In the genomic region with DNA sequence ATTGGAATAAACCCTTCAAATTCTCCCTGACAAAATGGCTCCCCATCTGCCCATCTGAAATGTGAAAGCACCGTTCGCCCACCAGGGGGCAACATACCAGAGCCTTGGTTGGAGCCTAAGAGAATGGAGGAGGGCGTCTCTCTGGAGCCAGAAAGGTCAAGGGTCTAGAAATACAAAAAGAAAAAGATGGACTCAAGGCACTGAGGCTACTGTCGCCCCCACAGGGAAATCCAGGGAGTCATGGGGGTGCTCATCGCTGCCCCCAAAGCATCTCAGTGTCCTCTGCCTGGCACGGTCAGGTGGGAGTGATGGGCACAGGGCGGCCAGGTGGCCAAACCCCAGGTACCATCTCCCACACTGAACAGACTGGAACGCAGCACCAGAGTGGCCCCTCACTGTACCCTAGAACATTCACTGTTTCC, we compare ENCODE assay signal across 8 cellular contexts.
DNase-seq lines count a peak whose midpoint lies in the region; ATAC-seq and TF ChIP-seq lines count a peak whose summit lies in the region.

No MANE protein-coding gene starts in this region.

- H3K27ac ChIP-seq in liver (ENCODE audit: low read depth in 1 of 2, low read length in 2 of 2) = no peak overlapping the region

- H3K9ac ChIP-seq in liver (ENCODE audit: low read depth in 1 of 2, low read length in 2 of 2) = no peak overlapping the region

- WGBS in liver = 95% methylated on average over 8 of the region's 8 CpGs

- peaks cover 10% of the 10 kb centered on the region for H3K4me1 Mint-ChIP-seq in stimulated activated effector memory CD8-positive, alpha-beta T cell treated with anti-CD3 and anti-CD28 coated beads, Interleukin-12 subunit alpha, Interleukin-12 subunit beta, amount 100 ng/mL, for 72 hours

- TF ChIP-seq CTCF in GM13976 (IDR thresholded peaks at IDR 0.05; ENCODE audit: borderline replicate concordance, control extremely low read depth, extremely low read depth, insufficient read depth, missing control alignments) (peak; percentile 22), liver (IDR thresholded peaks at IDR 0.05; ENCODE audit: low read depth, low read length, missing input control) (peak; percentile 19)

- H3K9me3 Mint-ChIP-seq in stimulated activated effector memory CD8-positive, alpha-beta T cell treated with anti-CD3 and anti-CD28 coated beads, Interleukin-12 subunit alpha, Interleukin-12 subunit beta, amount 100 ng/mL, for 72 hours = no peaks in the 10 kb centered on the region

- DNase-seq in AG08395 (ENCODE audit: low spot score) (peak; percentile 45), GM13976 (ENCODE audit: low spot score) (peak; percentile 65), SK-MEL-5 (ENCODE audit: low read depth, low spot score) (peak; percentile 81)
- peak; percentile 23 for DNase-seq in activated naive CD8-positive, alpha-beta T cell treated with anti-CD3 and anti-CD28 coated beads, Interleukin-2, amount 50 U/mL, for 16 hours (ENCODE audit: low read depth, low spot score)
- peak; percentile 21 to 71 for DNase-seq in stimulated activated effector memory CD8-positive, alpha-beta T cell treated with anti-CD3 and anti-CD28 coated beads, Interleukin-12 subunit alpha, Interleukin-12 subunit beta, amount 100 ng/mL, for 72 hours (ENCODE audit: low spot score in 2 of 2)

- peaks cover 5 to 15% (median 6%) of the 10 kb centered on the region in 4 donors for H3K36me3 ChIP-seq in liver (ENCODE audit: control insufficient read depth in 4 of 4, insufficient read depth in 3 of 4, low read depth in 1 of 4, low read length in 3 of 4)

- H3K36me3 Mint-ChIP-seq in stimulated activated effector memory CD8-positive, alpha-beta T cell treated with anti-CD3 and anti-CD28 coated beads, Interleukin-12 subunit alpha, Interleukin-12 subunit beta, amount 100 ng/mL, for 72 hours = no peaks in the 10 kb centered on the region

- in situ Hi-C loops in GM13976 (cut with MboI; ENCODE audit: low sequenced_read_pairs, unreplicated experiment) = no loop called here
- in situ Hi-C loops in SK-MEL-5 (cut with HindIII; ENCODE audit: low pct_unique_long_range_greater_than_20kb, low sequenced_read_pairs) = no loop called here

- no peaks in the 10 kb centered on the region for H3K9me3 ChIP-seq in liver (ENCODE audit: control insufficient read depth in 4 of 4, low read length in 3 of 4)

- TF ChIP-seq RAD21 in liver (IDR thresholded peaks at IDR 0.05) = peak; percentile 8 to 56

- H3K27ac Mint-ChIP-seq in stimulated activated effector memory CD8-positive, alpha-beta T cell treated with anti-CD3 and anti-CD28 coated beads, Interleukin-12 subunit alpha, Interleukin-12 subunit beta, amount 100 ng/mL, for 72 hours = peak overlapping the region; percentile 38

- no peaks in the 10 kb centered on the region for H3K27me3 ChIP-seq in liver (ENCODE audit: control insufficient read depth in 4 of 4, insufficient read depth in 4 of 4, low read length in 3 of 4)

- H3K4me3 ChIP-seq in liver (ENCODE audit: low read depth in 1 of 3, low read length in 3 of 3) = no peak overlapping the region

- H3K4me3 Mint-ChIP-seq in stimulated activated effector memory CD8-positive, alpha-beta T cell treated with anti-CD3 and anti-CD28 coated beads, Interleukin-12 subunit alpha, Interleukin-12 subunit beta, amount 100 ng/mL, for 72 hours = no peak overlapping the region

- H3K4me1 ChIP-seq in liver (ENCODE audit: control insufficient read depth in 4 of 4, insufficient read depth in 4 of 4, low read length in 3 of 4) = peaks cover 5 to 23% (median 10%) of the 10 kb centered on the region in 4 donors

- peak; percentile 47 for ATAC-seq in stimulated activated effector memory CD8-positive, alpha-beta T cell treated with anti-CD3 and anti-CD28 coated beads, Interleukin-12 subunit alpha, Interleukin-12 subunit beta, amount 100 ng/mL, for 72 hours
- ATAC-seq in HG03025 (IDR thresholded peaks at IDR 0.05; ENCODE audit: low FRiP score, unreplicated experiment) = no peak
- ATAC-seq in GM18909 (IDR thresholded peaks at IDR 0.05; ENCODE audit: poor library complexity, unreplicated experiment) = no peak

TF ChIP-seq in liver, 16 proteins besides CTCF, POLR2A, EP300 and RAD21:
- TF ChIP-seq, protein P1, sequence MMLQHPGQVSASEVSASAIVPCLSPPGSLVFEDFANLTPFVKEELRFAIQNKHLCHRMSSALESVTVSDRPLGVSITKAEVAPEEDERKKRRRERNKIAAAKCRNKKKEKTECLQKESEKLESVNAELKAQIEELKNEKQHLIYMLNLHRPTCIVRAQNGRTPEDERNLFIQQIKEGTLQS (IDR thresholded peaks at IDR 0.05) = no peak
- TF ChIP-seq SP1 (IDR thresholded peaks at IDR 0.05) = no peak
- no peak for TF ChIP-seq EGR1 (IDR thresholded peaks at IDR 0.05; ENCODE audit: low read depth in 2 of 2)
- no peak for TF ChIP-seq JUND (IDR thresholded peaks at IDR 0.05)
- no peak for TF ChIP-seq HNF4A (conservative IDR thresholded peaks at IDR 0.05)
- no peak for TF ChIP-seq FOXA1 (IDR thresholded peaks at IDR 0.05)
- TF ChIP-seq, protein P2, sequence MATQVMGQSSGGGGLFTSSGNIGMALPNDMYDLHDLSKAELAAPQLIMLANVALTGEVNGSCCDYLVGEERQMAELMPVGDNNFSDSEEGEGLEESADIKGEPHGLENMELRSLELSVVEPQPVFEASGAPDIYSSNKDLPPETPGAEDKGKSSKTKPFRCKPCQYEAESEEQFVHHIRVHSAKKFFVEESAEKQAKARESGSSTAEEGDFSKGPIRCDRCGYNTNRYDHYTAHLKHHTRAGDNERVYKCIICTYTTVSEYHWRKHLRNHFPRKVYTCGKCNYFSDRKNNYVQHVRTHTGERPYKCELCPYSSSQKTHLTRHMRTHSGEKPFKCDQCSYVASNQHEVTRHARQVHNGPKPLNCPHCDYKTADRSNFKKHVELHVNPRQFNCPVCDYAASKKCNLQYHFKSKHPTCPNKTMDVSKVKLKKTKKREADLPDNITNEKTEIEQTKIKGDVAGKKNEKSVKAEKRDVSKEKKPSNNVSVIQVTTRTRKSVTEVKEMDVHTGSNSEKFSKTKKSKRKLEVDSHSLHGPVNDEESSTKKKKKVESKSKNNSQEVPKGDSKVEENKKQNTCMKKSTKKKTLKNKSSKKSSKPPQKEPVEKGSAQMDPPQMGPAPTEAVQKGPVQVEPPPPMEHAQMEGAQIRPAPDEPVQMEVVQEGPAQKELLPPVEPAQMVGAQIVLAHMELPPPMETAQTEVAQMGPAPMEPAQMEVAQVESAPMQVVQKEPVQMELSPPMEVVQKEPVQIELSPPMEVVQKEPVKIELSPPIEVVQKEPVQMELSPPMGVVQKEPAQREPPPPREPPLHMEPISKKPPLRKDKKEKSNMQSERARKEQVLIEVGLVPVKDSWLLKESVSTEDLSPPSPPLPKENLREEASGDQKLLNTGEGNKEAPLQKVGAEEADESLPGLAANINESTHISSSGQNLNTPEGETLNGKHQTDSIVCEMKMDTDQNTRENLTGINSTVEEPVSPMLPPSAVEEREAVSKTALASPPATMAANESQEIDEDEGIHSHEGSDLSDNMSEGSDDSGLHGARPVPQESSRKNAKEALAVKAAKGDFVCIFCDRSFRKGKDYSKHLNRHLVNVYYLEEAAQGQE (IDR thresholded peaks at IDR 0.05) = no peak

Comparison
In these comparisons a context has a peak if more than half of its experiments do, and no peak if none do; other contexts are left out.
1. DNase-seq: peak in every context shown above with its lines; median percentile 81 in SK-MEL-5; 65 in GM13976; 46 in stimulated activated effector memory CD8-positive, alpha-beta T cell treated with anti-CD3 and anti-CD28 coated beads, Interleukin-12 subunit alpha, Interleukin-12 subunit beta, amount 100 ng/mL, for 72 hours; 45 in AG08395; 23 in activated naive CD8-positive, alpha-beta T cell treated with anti-CD3 and anti-CD28 coated beads, Interleukin-2, amount 50 U/mL, for 16 hours.